ENCODE assay signal across 1 cellular context in the genomic region with DNA sequence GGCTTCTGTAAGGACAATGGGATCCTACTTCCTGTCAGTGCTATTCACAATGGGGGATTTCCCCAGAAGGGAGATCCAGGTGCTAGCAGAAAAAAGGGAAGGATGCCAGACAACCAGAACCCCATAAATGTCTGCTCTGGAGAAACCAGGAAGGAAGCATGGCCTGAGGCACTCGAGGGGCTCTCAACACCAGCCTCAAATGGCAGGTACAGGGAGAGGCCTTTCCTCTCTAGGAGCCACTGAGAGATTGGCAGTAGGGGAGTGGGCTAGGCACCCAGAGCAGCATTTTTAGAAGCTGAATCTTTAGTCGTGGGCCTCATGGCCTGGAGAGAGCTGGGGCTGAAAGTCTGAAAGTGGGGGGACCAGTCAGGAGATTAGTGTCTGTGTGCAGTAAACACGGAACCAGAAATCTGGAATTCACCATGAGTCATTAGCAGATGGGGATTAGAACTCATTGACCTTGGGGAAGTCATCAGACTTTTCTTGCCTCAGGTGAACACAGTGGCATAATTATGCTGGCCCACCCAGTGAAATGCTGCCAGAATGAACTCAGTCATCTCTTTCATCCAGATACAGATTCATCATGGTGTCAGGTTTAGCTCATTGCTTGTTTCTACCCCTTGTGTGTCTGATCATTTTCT.
A peak's percentile ranks its signal among the peaks of the same experiment; 100 is the strongest.
TF ChIP-seq lines count a peak whose summit lies in the region.

No MANE protein-coding gene starts in this region.

TF ChIP-seq in GM12878, 131 proteins besides CTCF, POLR2A, EP300 and RAD21 (continued from another document and continues in another):
- TF ChIP-seq, protein P1, sequence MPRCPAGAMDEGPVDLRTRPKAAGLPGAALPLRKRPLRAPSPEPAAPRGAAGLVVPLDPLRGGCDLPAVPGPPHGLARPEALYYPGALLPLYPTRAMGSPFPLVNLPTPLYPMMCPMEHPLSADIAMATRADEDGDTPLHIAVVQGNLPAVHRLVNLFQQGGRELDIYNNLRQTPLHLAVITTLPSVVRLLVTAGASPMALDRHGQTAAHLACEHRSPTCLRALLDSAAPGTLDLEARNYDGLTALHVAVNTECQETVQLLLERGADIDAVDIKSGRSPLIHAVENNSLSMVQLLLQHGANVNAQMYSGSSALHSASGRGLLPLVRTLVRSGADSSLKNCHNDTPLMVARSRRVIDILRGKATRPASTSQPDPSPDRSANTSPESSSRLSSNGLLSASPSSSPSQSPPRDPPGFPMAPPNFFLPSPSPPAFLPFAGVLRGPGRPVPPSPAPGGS (IDR thresholded peaks at IDR 0.05; ENCODE audit: borderline replicate concordance, insufficient read depth, low read depth, low read length, poor library complexity, severe bottlenecking), result no peak
- TF ChIP-seq POLR2AphosphoS5 (IDR thresholded peaks at IDR 0.05; ENCODE audit: low read length) (no peak), SRF (IDR thresholded peaks at IDR 0.05; ENCODE audit: low read depth in 2 of 2, low read length in 2 of 2) (no peak), MTA3 (IDR thresholded peaks at IDR 0.05; ENCODE audit: borderline replicate concordance, low read length) (no peak), CBX5 (IDR thresholded peaks at IDR 0.05; ENCODE audit: low read depth) (no peak), RELA (IDR thresholded peaks at IDR 0.05; ENCODE audit: borderline replicate concordance, partially characterized antibody) (peak; percentile 51), BACH1 (IDR thresholded peaks at IDR 0.05; ENCODE audit: borderline replicate concordance) (no peak), FOXM1 (IDR thresholded peaks at IDR 0.05; ENCODE audit: low read depth, low read length) (no peak), ZNF217 (IDR thresholded peaks at IDR 0.05) (no peak), NFIC (IDR thresholded peaks at IDR 0.05; ENCODE audit: low read depth, low read length) (peak; percentile 45; the same call in 1 of the 2 replicates), DPF2 (IDR thresholded peaks at IDR 0.05) (peak; percentile 48; the same call in 1 of the 2 replicates), ZZZ3 (IDR thresholded peaks at IDR 0.05; ENCODE audit: control insufficient read depth, insufficient read length, low read depth) (no peak), IKZF1 (conservative IDR thresholded peaks at IDR 0.05) (peak; percentile 65), HDAC2 (IDR thresholded peaks at IDR 0.05) (no peak), CREB1 (IDR thresholded peaks at IDR 0.05; ENCODE audit: low read depth) (no peak), ZBED1 (IDR thresholded peaks at IDR 0.05; ENCODE audit: borderline replicate concordance) (no peak), SMAD1 (IDR thresholded peaks at IDR 0.05; ENCODE audit: low read depth, partially characterized antibody) (no peak), IRF4 (IDR thresholded peaks at IDR 0.05; ENCODE audit: low read depth, low read length) (no peak), HDAC6 (IDR thresholded peaks at IDR 0.05; ENCODE audit: unreplicated experiment) (no peak), STAT3 (IDR thresholded peaks at IDR 0.05; ENCODE audit: low read depth, low read length) (no peak), NR2F1 (conservative IDR thresholded peaks at IDR 0.05) (peak; percentile 83), EZH2 (IDR thresholded peaks at IDR 0.05; ENCODE audit: borderline replicate concordance, control insufficient read depth, low read depth, low read length) (no peak), ETV6 (conservative IDR thresholded peaks at IDR 0.05 in 1 of 2, IDR thresholded peaks at IDR 0.05 in 1 of 2; ENCODE audit: borderline replicate concordance in 1 of 2, low read depth in 1 of 2) (no peak), RCOR1 (conservative IDR thresholded peaks at IDR 0.05; ENCODE audit: low read depth, low read length) (no peak), CREM (IDR thresholded peaks at IDR 0.05; ENCODE audit: low read depth) (peak; percentile 39; the same call in 1 of the 2 replicates), KAT2A (conservative IDR thresholded peaks at IDR 0.05; ENCODE audit: control insufficient read depth, low read depth, low read length) (no peak), BHLHE40 (IDR thresholded peaks at IDR 0.05; ENCODE audit: borderline replicate concordance in 1 of 2, low read depth in 2 of 2, low read length in 1 of 2) (peak in 1 of 2 experiments; percentile 35; a peak in 1 of 4 replicates), MXI1 (IDR thresholded peaks at IDR 0.05; ENCODE audit: low read depth, low read length) (no peak), TCF7 (IDR thresholded peaks at IDR 0.05; ENCODE audit: borderline replicate concordance) (no peak)
- TF ChIP-seq, protein P2, sequence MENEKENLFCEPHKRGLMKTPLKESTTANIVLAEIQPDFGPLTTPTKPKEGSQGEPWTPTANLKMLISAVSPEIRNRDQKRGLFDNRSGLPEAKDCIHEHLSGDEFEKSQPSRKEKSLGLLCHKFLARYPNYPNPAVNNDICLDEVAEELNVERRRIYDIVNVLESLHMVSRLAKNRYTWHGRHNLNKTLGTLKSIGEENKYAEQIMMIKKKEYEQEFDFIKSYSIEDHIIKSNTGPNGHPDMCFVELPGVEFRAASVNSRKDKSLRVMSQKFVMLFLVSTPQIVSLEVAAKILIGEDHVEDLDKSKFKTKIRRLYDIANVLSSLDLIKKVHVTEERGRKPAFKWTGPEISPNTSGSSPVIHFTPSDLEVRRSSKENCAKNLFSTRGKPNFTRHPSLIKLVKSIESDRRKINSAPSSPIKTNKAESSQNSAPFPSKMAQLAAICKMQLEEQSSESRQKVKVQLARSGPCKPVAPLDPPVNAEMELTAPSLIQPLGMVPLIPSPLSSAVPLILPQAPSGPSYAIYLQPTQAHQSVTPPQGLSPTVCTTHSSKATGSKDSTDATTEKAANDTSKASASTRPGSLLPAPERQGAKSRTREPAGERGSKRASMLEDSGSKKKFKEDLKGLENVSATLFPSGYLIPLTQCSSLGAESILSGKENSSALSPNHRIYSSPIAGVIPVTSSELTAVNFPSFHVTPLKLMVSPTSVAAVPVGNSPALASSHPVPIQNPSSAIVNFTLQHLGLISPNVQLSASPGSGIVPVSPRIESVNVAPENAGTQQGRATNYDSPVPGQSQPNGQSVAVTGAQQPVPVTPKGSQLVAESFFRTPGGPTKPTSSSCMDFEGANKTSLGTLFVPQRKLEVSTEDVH (IDR thresholded peaks at IDR 0.05; ENCODE audit: low read depth, partially characterized antibody), result no peak
- TF ChIP-seq, protein P3, sequence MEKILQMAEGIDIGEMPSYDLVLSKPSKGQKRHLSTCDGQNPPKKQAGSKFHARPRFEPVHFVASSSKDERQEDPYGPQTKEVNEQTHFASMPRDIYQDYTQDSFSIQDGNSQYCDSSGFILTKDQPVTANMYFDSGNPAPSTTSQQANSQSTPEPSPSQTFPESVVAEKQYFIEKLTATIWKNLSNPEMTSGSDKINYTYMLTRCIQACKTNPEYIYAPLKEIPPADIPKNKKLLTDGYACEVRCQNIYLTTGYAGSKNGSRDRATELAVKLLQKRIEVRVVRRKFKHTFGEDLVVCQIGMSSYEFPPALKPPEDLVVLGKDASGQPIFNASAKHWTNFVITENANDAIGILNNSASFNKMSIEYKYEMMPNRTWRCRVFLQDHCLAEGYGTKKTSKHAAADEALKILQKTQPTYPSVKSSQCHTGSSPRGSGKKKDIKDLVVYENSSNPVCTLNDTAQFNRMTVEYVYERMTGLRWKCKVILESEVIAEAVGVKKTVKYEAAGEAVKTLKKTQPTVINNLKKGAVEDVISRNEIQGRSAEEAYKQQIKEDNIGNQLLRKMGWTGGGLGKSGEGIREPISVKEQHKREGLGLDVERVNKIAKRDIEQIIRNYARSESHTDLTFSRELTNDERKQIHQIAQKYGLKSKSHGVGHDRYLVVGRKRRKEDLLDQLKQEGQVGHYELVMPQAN (conservative IDR thresholded peaks at IDR 0.05), result no peak
- TF ChIP-seq, protein P4, sequence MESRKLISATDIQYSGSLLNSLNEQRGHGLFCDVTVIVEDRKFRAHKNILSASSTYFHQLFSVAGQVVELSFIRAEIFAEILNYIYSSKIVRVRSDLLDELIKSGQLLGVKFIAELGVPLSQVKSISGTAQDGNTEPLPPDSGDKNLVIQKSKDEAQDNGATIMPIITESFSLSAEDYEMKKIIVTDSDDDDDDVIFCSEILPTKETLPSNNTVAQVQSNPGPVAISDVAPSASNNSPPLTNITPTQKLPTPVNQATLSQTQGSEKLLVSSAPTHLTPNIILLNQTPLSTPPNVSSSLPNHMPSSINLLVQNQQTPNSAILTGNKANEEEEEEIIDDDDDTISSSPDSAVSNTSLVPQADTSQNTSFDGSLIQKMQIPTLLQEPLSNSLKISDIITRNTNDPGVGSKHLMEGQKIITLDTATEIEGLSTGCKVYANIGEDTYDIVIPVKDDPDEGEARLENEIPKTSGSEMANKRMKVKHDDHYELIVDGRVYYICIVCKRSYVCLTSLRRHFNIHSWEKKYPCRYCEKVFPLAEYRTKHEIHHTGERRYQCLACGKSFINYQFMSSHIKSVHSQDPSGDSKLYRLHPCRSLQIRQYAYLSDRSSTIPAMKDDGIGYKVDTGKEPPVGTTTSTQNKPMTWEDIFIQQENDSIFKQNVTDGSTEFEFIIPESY (IDR thresholded peaks at IDR 0.05), result no peak
- TF ChIP-seq, protein P5, sequence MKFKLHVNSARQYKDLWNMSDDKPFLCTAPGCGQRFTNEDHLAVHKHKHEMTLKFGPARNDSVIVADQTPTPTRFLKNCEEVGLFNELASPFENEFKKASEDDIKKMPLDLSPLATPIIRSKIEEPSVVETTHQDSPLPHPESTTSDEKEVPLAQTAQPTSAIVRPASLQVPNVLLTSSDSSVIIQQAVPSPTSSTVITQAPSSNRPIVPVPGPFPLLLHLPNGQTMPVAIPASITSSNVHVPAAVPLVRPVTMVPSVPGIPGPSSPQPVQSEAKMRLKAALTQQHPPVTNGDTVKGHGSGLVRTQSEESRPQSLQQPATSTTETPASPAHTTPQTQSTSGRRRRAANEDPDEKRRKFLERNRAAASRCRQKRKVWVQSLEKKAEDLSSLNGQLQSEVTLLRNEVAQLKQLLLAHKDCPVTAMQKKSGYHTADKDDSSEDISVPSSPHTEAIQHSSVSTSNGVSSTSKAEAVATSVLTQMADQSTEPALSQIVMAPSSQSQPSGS (IDR thresholded peaks at IDR 0.05; ENCODE audit: low read length), result peak; percentile 39; the same call in 1 of the 2 replicates
- TF ChIP-seq, protein P6, sequence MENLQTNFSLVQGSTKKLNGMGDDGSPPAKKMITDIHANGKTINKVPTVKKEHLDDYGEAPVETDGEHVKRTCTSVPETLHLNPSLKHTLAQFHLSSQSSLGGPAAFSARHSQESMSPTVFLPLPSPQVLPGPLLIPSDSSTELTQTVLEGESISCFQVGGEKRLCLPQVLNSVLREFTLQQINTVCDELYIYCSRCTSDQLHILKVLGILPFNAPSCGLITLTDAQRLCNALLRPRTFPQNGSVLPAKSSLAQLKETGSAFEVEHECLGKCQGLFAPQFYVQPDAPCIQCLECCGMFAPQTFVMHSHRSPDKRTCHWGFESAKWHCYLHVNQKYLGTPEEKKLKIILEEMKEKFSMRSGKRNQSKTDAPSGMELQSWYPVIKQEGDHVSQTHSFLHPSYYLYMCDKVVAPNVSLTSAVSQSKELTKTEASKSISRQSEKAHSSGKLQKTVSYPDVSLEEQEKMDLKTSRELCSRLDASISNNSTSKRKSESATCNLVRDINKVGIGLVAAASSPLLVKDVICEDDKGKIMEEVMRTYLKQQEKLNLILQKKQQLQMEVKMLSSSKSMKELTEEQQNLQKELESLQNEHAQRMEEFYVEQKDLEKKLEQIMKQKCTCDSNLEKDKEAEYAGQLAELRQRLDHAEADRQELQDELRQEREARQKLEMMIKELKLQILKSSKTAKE (IDR thresholded peaks at IDR 0.05; ENCODE audit: low read depth, poor library complexity, severe bottlenecking), result peak; percentile 32
- TF ChIP-seq, protein P7, sequence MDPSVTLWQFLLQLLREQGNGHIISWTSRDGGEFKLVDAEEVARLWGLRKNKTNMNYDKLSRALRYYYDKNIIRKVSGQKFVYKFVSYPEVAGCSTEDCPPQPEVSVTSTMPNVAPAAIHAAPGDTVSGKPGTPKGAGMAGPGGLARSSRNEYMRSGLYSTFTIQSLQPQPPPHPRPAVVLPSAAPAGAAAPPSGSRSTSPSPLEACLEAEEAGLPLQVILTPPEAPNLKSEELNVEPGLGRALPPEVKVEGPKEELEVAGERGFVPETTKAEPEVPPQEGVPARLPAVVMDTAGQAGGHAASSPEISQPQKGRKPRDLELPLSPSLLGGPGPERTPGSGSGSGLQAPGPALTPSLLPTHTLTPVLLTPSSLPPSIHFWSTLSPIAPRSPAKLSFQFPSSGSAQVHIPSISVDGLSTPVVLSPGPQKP (IDR thresholded peaks at IDR 0.05; ENCODE audit: low read depth, low read length), result no peak
- TF ChIP-seq, protein P8, sequence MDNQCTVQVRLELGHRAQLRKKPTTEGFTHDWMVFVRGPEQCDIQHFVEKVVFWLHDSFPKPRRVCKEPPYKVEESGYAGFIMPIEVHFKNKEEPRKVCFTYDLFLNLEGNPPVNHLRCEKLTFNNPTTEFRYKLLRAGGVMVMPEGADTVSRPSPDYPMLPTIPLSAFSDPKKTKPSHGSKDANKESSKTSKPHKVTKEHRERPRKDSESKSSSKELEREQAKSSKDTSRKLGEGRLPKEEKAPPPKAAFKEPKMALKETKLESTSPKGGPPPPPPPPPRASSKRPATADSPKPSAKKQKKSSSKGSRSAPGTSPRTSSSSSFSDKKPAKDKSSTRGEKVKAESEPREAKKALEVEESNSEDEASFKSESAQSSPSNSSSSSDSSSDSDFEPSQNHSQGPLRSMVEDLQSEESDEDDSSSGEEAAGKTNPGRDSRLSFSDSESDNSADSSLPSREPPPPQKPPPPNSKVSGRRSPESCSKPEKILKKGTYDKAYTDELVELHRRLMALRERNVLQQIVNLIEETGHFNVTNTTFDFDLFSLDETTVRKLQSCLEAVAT (IDR thresholded peaks at IDR 0.05), result no peak
- TF ChIP-seq, protein P9, sequence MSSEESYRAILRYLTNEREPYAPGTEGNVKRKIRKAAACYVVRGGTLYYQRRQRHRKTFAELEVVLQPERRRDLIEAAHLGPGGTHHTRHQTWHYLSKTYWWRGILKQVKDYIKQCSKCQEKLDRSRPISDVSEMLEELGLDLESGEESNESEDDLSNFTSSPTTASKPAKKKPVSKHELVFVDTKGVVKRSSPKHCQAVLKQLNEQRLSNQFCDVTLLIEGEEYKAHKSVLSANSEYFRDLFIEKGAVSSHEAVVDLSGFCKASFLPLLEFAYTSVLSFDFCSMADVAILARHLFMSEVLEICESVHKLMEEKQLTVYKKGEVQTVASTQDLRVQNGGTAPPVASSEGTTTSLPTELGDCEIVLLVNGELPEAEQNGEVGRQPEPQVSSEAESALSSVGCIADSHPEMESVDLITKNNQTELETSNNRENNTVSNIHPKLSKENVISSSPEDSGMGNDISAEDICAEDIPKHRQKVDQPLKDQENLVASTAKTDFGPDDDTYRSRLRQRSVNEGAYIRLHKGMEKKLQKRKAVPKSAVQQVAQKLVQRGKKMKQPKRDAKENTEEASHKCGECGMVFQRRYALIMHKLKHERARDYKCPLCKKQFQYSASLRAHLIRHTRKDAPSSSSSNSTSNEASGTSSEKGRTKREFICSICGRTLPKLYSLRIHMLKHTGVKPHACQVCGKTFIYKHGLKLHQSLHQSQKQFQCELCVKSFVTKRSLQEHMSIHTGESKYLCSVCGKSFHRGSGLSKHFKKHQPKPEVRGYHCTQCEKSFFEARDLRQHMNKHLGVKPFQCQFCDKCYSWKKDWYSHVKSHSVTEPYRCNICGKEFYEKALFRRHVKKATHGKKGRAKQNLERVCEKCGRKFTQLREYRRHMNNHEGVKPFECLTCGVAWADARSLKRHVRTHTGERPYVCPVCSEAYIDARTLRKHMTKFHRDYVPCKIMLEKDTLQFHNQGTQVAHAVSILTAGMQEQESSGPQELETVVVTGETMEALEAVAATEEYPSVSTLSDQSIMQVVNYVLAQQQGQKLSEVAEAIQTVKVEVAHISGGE (CRISPR knock-in tag; IDR thresholded peaks at IDR 0.05), result no peak
